In genomic region chr2:1770566-1771380, GRCh38 we compare ENCODE assay signal across 1 cellular context.
TF ChIP-seq lines count a peak whose summit lies in the region.

No MANE protein-coding gene starts in this region.

TF ChIP-seq in IMR-90, 13 proteins besides CTCF, POLR2A, EP300 and RAD21 (continued from another document):
- TF ChIP-seq RCOR1 (IDR thresholded peaks at IDR 0.05; ENCODE audit: insufficient replicate concordance, low read length) = no peak
- no peak for TF ChIP-seq CHD1 (IDR thresholded peaks at IDR 0.05; ENCODE audit: low read depth, low read length)
- TF ChIP-seq MAZ (IDR thresholded peaks at IDR 0.05; ENCODE audit: borderline replicate concordance, low read depth, low read length) = no peak
- TF ChIP-seq MAFK (IDR thresholded peaks at IDR 0.05; ENCODE audit: low read depth, low read length) = no peak
- no peak for TF ChIP-seq FOS (IDR thresholded peaks at IDR 0.05; ENCODE audit: low read depth, low read length)
- no peak for TF ChIP-seq USF2 (IDR thresholded peaks at IDR 0.05; ENCODE audit: low read depth, low read length)
- no peak for TF ChIP-seq NFE2L2 (IDR thresholded peaks at IDR 0.05; ENCODE audit: low read depth, low read length)
- no peak for TF ChIP-seq BHLHE40 (IDR thresholded peaks at IDR 0.05; ENCODE audit: low read depth, low read length)
- no peak for TF ChIP-seq MXI1 (IDR thresholded peaks at IDR 0.05; ENCODE audit: borderline replicate concordance, low read depth, low read length)
- TF ChIP-seq ELK1 (IDR thresholded peaks at IDR 0.05; ENCODE audit: borderline replicate concordance, low read depth, low read length) = no peak
- no peak for TF ChIP-seq SMC3 (IDR thresholded peaks at IDR 0.05; ENCODE audit: low read depth, low read length)
